8 cellular contexts compared by ENCODE assay signal in the genomic region with DNA sequence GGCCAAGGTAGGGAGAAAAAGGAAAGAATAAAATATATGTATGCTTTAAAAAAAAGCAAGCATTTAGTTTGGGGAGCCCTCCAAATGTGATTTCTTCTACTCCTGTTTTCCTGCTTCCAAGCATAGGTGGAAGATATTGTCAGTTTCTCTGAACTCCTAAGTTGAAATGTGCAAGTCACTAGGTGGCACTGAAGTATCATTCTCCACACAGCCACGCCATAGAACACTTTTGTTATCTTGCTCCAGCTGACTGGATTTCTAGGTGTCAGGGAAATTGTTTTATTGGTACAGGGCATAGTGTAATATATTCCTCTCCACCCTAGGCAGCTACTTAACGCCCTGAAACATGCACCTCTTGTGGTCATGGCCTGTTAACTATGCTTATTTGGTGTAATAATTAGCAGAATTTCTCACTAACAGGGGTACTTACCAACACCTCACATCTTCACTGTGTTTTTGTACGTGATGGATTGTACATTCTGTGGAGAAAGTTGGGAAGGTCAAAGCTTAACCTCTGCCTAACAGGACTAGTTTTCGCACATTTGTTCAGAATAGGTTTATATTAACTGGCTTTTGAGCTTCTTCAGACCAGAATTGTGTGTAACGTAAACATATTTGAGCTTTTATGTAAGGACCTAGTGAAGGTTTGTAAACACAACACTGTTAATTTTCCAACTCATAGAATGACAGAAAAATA.
DNase-seq lines count a peak whose midpoint lies in the region; ATAC-seq and TF ChIP-seq lines count a peak whose summit lies in the region.

No MANE protein-coding gene starts in this region.

- no peaks in the 10 kb centered on the region for H3K36me3 ChIP-seq in KOPT-K1 (ENCODE audit: insufficient read depth, low read length)

- H3K27ac ChIP-seq in AG04450 (ENCODE audit: low read depth, low read length) = no peak overlapping the region
- peak overlapping the region; percentile 24 for H3K27ac ChIP-seq in KOPT-K1 (ENCODE audit: low read depth, low read length, poor library complexity, severe bottlenecking)

- H3K27me3 ChIP-seq in AG04450 (ENCODE audit: control insufficient read depth, insufficient read depth, low read length) = no peaks in the 10 kb centered on the region

- POLR2A ChIA-PET in AG04450 (lab: Yijun Ruan, JAX) = interaction anchor here (0.8 kb wide), 1 partner anchor 1218 kb away, joined by 3 read pairs; no protein-coding TSS in a partner anchor

- no peak overlapping the region for H3K4me3 ChIP-seq in AG04450 (ENCODE audit: low read depth, low read length)
- no peak overlapping the region for H3K4me3 ChIP-seq in epithelial cell of esophagus (ENCODE audit: low read length)

- CTCF ChIA-PET in AG04450 (lab: Charles Lee) = interaction anchor here (0.6 to 2.3 kb wide), 26 partner anchors 9 to 1691 kb away, joined by 3 to 9 read pairs (median 4); a partner anchor contains a TSS

- no peak for ATAC-seq in HG03521 (IDR thresholded peaks at IDR 0.05; ENCODE audit: unreplicated experiment)

- peak; percentile 78 for TF ChIP-seq CTCF in AG04450 (IDR thresholded peaks at IDR 0.05; ENCODE audit: low read depth, low read length)
- peak; percentile 57 for TF ChIP-seq CTCF in GM12872 (IDR thresholded peaks at IDR 0.05; ENCODE audit: insufficient read depth, low read depth, low read length)
- TF ChIP-seq CTCF in epithelial cell of esophagus (IDR thresholded peaks at IDR 0.05; ENCODE audit: insufficient read depth, low read depth, low read length, missing control alignments) = peak; percentile 79

- DNase-seq in AG04450 (ENCODE audit: low read depth, low spot score) (peak; percentile 33), OCI-M1 (lab: John Stamatoyannopoulos, UW) (peak; percentile 81), epithelial cell of esophagus (ENCODE audit: low read depth) (peak; percentile 85), myocyte (ENCODE audit: low read depth) (peak; percentile 88), HuH-7.5 (ENCODE audit: low spot score) (no peak)

- H3K9me3 ChIP-seq in AG04450 (ENCODE audit: control insufficient read depth, insufficient read depth, low read length) (no peaks in the 10 kb centered on the region), KOPT-K1 (ENCODE audit: insufficient read depth, low read length, poor library complexity, severe bottlenecking) (no peaks in the 10 kb centered on the region)
